ENCODE assay signal across 12 cellular contexts in genomic region chr11:14041040-14041439, GRCh38.
DNase-seq lines count a peak whose midpoint lies in the region; ATAC-seq, FAIRE-seq and TF ChIP-seq lines count a peak whose summit lies in the region.
"Had no signal": no experiment of that assay in that cellular context is flagged by ENCODE, and none has a peak within 500 bp of the region (broad histone marks: within the 10 kb centered on the region; RNA-seq: fewer than 3 reads in every experiment).

No MANE protein-coding gene starts in this region.

- H3K4me3 ChIP-seq in bronchial epithelial cell (ENCODE audit: low read depth, low read length) (no peak overlapping the region), tibial artery (no peak overlapping the region)

- H3K4me1 Mint-ChIP-seq in neural crest cell = no peaks in the 10 kb centered on the region

- no peak for FAIRE-seq in bronchial epithelial cell (lab: Jason Lieb, UNC)

- DNase-seq in ELR (ENCODE audit: low read depth) (peak; percentile 26), bronchial epithelial cell (ENCODE audit: low read depth) (peak; percentile 41), neural crest cell (ENCODE audit: low read depth, low spot score) (no peak), posterior vena cava (ENCODE audit: low spot score) (no peak), tibial artery (no peak)
- DNase-seq: foreskin melanocyte, midbrain, NCI-H526 had no signal

- no peaks in the 10 kb centered on the region for H3K27me3 ChIP-seq in bronchial epithelial cell (ENCODE audit: control insufficient read depth, insufficient read depth, low read length)
- H3K27me3 ChIP-seq in tibial artery = no peaks in the 10 kb centered on the region

- no peaks in the 10 kb centered on the region for H3K9me3 Mint-ChIP-seq in neural crest cell

- H3K4me3 Mint-ChIP-seq in neural crest cell = no peak overlapping the region

- no peaks in the 10 kb centered on the region for H3K36me3 Mint-ChIP-seq in neural crest cell (ENCODE audit: low read depth)

- H3K4me1 ChIP-seq in tibial artery = peaks cover 0 to 6% (median 0%) of the 10 kb centered on the region in 4 donors

- peaks cover 8% of the 10 kb centered on the region for H3K27me3 Mint-ChIP-seq in neural crest cell (ENCODE audit: low read depth)

- TF ChIP-seq CTCF in LNCAP (IDR thresholded peaks at IDR 0.05) = peak; percentile 69
- peak; percentile 43 for TF ChIP-seq CTCF in bronchial epithelial cell (IDR thresholded peaks at IDR 0.05; ENCODE audit: insufficient read depth, low read length, severe bottlenecking)
- peak; percentile 20 for TF ChIP-seq CTCF in neural crest cell (conservative IDR thresholded peaks at IDR 0.05)
- no peak for TF ChIP-seq CTCF in tibial artery (IDR thresholded peaks at IDR 0.05)

- H3K27ac ChIP-seq in tibial artery = no peak overlapping the region
- H3K27ac ChIP-seq: KMS-11 had no signal

- no peaks in the 10 kb centered on the region for H3K36me3 ChIP-seq in bronchial epithelial cell (ENCODE audit: control insufficient read depth, insufficient read depth, low read length)
- no peaks in the 10 kb centered on the region for H3K36me3 ChIP-seq in tibial artery

- intact Hi-C loops in posterior vena cava (cut with DNase I) = no loop called here
- intact Hi-C loops in tibial artery (cut with DNase I; ENCODE audit: low total_unique reads) = no loop called here

- no peak overlapping the region for H3K27ac Mint-ChIP-seq in neural crest cell (ENCODE audit: unreplicated experiment)

- no peak for ATAC-seq in HG02840 (IDR thresholded peaks at IDR 0.05; ENCODE audit: low FRiP score, unreplicated experiment)
- no peak for ATAC-seq in GM21515 (IDR thresholded peaks at IDR 0.05; ENCODE audit: unreplicated experiment)

- H3K9me3 ChIP-seq in tibial artery = no peaks in the 10 kb centered on the region

Comparison
In these comparisons a context has a peak if more than half of its experiments do, and no peak if none do; other contexts are left out.
1. DNase-seq: peak in ELR (single experiment) and bronchial epithelial cell (single experiment); none in neural crest cell (single experiment), posterior vena cava (single experiment) and tibial artery (0 of 2).
2. CTCF ChIP-seq: peak in LNCAP (single experiment), bronchial epithelial cell (single experiment) and neural crest cell (single experiment); none in tibial artery (0 of 2).